ENCODE assay signal across 1 cellular context in the genomic region with DNA sequence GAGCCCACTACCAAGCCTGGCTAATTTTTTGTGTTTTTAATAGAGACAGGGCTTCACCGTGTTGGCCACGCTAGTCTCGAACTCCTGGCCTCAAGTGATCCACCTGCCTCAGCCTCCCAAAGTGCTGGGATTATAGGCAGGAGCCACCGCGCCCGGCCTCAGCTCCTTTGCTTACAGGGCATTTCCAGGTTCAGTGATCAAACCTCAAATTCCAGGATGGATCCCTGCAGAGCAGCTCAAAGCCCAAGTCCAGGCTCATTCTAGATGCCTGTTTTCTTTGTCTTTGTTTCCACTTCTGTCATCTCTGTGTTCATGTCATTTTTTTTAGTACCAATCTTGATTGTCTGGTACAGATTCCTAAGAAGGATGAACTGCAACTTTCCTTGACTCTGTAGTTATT.
TF ChIP-seq lines count a peak whose summit lies in the region.

No MANE protein-coding gene starts in this region.

TF ChIP-seq in GM23338, 12 proteins besides CTCF, POLR2A, EP300 and RAD21 (continued from another document):
- TF ChIP-seq, protein P1, sequence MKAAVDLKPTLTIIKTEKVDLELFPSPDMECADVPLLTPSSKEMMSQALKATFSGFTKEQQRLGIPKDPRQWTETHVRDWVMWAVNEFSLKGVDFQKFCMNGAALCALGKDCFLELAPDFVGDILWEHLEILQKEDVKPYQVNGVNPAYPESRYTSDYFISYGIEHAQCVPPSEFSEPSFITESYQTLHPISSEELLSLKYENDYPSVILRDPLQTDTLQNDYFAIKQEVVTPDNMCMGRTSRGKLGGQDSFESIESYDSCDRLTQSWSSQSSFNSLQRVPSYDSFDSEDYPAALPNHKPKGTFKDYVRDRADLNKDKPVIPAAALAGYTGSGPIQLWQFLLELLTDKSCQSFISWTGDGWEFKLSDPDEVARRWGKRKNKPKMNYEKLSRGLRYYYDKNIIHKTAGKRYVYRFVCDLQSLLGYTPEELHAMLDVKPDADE (IDR thresholded peaks at IDR 0.05) = no peak
